18 cellular contexts compared by ENCODE assay signal in genomic region chr3:177053107-177053506, GRCh38.
"Had no signal": no experiment of that assay in that cellular context is flagged by ENCODE, and none has a peak within 500 bp of the region (broad histone marks: within the 10 kb centered on the region; RNA-seq: fewer than 3 reads in every experiment).

No MANE protein-coding gene starts in this region.

- H3K27me3 ChIP-seq: suprapubic skin, transverse colon, uterus had no signal

- H3K27ac Mint-ChIP-seq: activated CD4-positive, alpha-beta T cell treated with anti-CD3 and anti-CD28 coated beads, Interleukin-2, amount 10 ng/mL, durations not matched to agents 7 days and 5 days; activated CD8-positive, alpha-beta T cell treated with anti-CD3 and anti-CD28 coated beads, Interleukin-2, amount 10 ng/mL, durations not matched to agents 7 days and 5 days; activated naive CD4-positive, alpha-beta T cell treated with anti-CD3 and anti-CD28 coated beads, Interleukin-2, amount 50 U/mL, for 72 hours; endodermal cell; nephron progenitor cell had no signal

- H3K4me3 Mint-ChIP-seq: activated CD4-positive, alpha-beta T cell treated with anti-CD3 and anti-CD28 coated beads, Interleukin-2, amount 10 ng/mL, durations not matched to agents 7 days and 5 days; activated CD8-positive, alpha-beta T cell treated with anti-CD3 and anti-CD28 coated beads, Interleukin-2, amount 10 ng/mL, durations not matched to agents 7 days and 5 days; activated T-cell treated with anti-CD3 and anti-CD28 coated beads, Interleukin-2, amount 50 U/mL, for 24 hours; endodermal cell; nephron progenitor cell; stimulated activated naive CD8-positive, alpha-beta T cell treated with anti-CD3 and anti-CD28 coated beads, Interleukin-15, Interleukin-2, amounts not matched to agents 100 ng/mL and 50 ng/mL, for 24 hours had no signal

- H3K27me3 Mint-ChIP-seq: activated CD4-positive, alpha-beta T cell treated with anti-CD3 and anti-CD28 coated beads, Interleukin-2, amount 10 ng/mL, durations not matched to agents 7 days and 5 days; activated T-cell treated with anti-CD3 and anti-CD28 coated beads, Interleukin-2, amount 50 U/mL, for 24 hours; stimulated activated naive CD8-positive, alpha-beta T cell treated with anti-CD3 and anti-CD28 coated beads, Interleukin-15, Interleukin-2, amounts not matched to agents 100 ng/mL and 50 ng/mL, for 24 hours had no signal

- ATAC-seq: activated CD4-positive, CD25-positive, alpha-beta regulatory T cell treated with anti-CD3 and anti-CD28 coated beads, Interleukin-2, amount 50 U/mL, for 24 hours; activated CD8-positive, alpha-beta T cell treated with anti-CD3 and anti-CD28 coated beads, Interleukin-2, amount 10 ng/mL, durations not matched to agents 7 days and 5 days; activated naive CD4-positive, alpha-beta T cell treated with anti-CD3 and anti-CD28 coated beads, Interleukin-2, amount 50 U/mL, for 72 hours had no signal

- DNase-seq: activated CD4-positive, alpha-beta T cell treated with anti-CD3 and anti-CD28 coated beads, Interleukin-2, amount 10 ng/mL, durations not matched to agents 7 days and 5 days; activated CD8-positive, alpha-beta T cell treated with anti-CD3 and anti-CD28 coated beads, Interleukin-2, amount 10 ng/mL, durations not matched to agents 7 days and 5 days; activated T-cell treated with anti-CD3 and anti-CD28 coated beads, Interleukin-2, amount 50 U/mL, for 24 hours; amniotic stem cell; endodermal cell; foreskin fibroblast; nephron progenitor cell; nucleus accumbens; posterior cingulate gyrus; retina; stimulated activated CD4-positive, alpha-beta T cell treated with anti-CD3 and anti-CD28 coated beads, Interleukin-12 subunit alpha, Interleukin-12 subunit beta, amount 100 ng/mL, for 4 hours; stimulated activated CD4-positive, alpha-beta T cell treated with anti-CD3 and anti-CD28 coated beads, Interleukin-2, amount 100 ng/mL, for 24 hours; transverse colon; uterus had no signal

- H3K36me3 ChIP-seq: uterus had no signal

- H3K9me3 Mint-ChIP-seq: activated CD4-positive, alpha-beta T cell treated with anti-CD3 and anti-CD28 coated beads, Interleukin-2, amount 10 ng/mL, durations not matched to agents 7 days and 5 days; activated naive CD4-positive, alpha-beta T cell treated with anti-CD3 and anti-CD28 coated beads, Interleukin-2, amount 50 U/mL, for 72 hours; activated T-cell treated with anti-CD3 and anti-CD28 coated beads, Interleukin-2, amount 50 U/mL, for 24 hours; endodermal cell; nephron progenitor cell; stimulated activated naive CD8-positive, alpha-beta T cell treated with anti-CD3 and anti-CD28 coated beads, Interleukin-15, Interleukin-2, amounts not matched to agents 100 ng/mL and 50 ng/mL, for 24 hours had no signal

- H3K4me3 ChIP-seq: suprapubic skin, transverse colon, uterus had no signal

- H3K27ac ChIP-seq: suprapubic skin, transverse colon had no signal

- H3K9me3 ChIP-seq: suprapubic skin, transverse colon, uterus had no signal
